ENCODE assay signal across 7 cellular contexts in genomic region chr20:10171864-10172751, GRCh38. TPM values are rescaled to one million over a fixed set of nuclear protein-coding genes. Genes with fewer than 3 reads are reported as not detected.
DNase-seq lines count a peak whose midpoint lies in the region; ATAC-seq and TF ChIP-seq lines count a peak whose summit lies in the region.

No MANE protein-coding gene starts in this region.

- no peaks in the 10 kb centered on the region for H3K36me3 Mint-ChIP-seq in activated naive CD4-positive, alpha-beta T cell treated with anti-CD3 and anti-CD28 coated beads for 36 hours (ENCODE audit: low read depth)

- H3K36me3 ChIP-seq in GM23248 (ENCODE audit: low read depth): no peaks in the 10 kb centered on the region
- no peaks in the 10 kb centered on the region for H3K36me3 ChIP-seq in heart left ventricle
- no peaks in the 10 kb centered on the region for H3K36me3 ChIP-seq in ovary
- no peaks in the 10 kb centered on the region for H3K36me3 ChIP-seq in aorta (ENCODE audit: control insufficient read depth in 1 of 2, insufficient read depth in 2 of 2, low read length in 1 of 2)

- peak overlapping the region; percentile 77 for H3K4me2 ChIP-seq in GM23248 (ENCODE audit: unreplicated experiment)

- peaks cover 34% of the 10 kb centered on the region for H3K27me3 Mint-ChIP-seq in activated naive CD4-positive, alpha-beta T cell treated with anti-CD3 and anti-CD28 coated beads for 36 hours (ENCODE audit: low read depth)

- WGBS in GM23248 (ENCODE audit: low coverage in 1 of 2, low lambda C conversion rate in 2 of 2, missing lambda C conversion rate in 2 of 2), 2 experiments: 4 to 7% methylated on average over 33 to 44 of the region's 47 CpGs
- 4 to 8% (median 5%) methylated on average over 23 to 47 of the region's 47 CpGs for whole genome bisulfite sequencing in heart left ventricle, 4 donors
- whole genome bisulfite sequencing in ovary, 3 donors: 2 to 4% (median 4%) methylated on average over 36 to 47 of the region's 47 CpGs
- 5 to 7% methylated on average over 33 to 47 of the region's 47 CpGs for WGBS in aorta, 2 donors

- H3K27me3 ChIP-seq in GM23248 (replicated peaks; ENCODE audit: insufficient read depth) (peaks cover 9% of the 10 kb centered on the region; the same call in 1 of the 2 replicates), heart left ventricle (peaks cover 0 to 26% (median 6%) of the 10 kb centered on the region in 9 donors), ovary (no peaks in the 10 kb centered on the region), aorta (ENCODE audit: control insufficient read depth in 1 of 2, insufficient read depth in 2 of 2, low read length in 1 of 2) (no peaks in the 10 kb centered on the region)

- H3K79me2 ChIP-seq in GM23248 (ENCODE audit: insufficient read depth): no peaks in the 10 kb centered on the region

- H3K9me2 ChIP-seq in GM23248 (ENCODE audit: insufficient read depth): no peaks in the 10 kb centered on the region

- CTCF ChIA-PET in activated naive CD4-positive, alpha-beta T cell treated with anti-CD3 and anti-CD28 coated beads for 36 hours (lab: Charles Lee): interaction anchor here (0.9 kb wide), 1 partner anchor 55 kb away, joined by 4 read pairs; no protein-coding TSS in a partner anchor

- H3K9me3 ChIP-seq in GM23248 (ENCODE audit: low read depth) (no peaks in the 10 kb centered on the region), heart left ventricle (peaks cover 0 to 7% (median 0%) of the 10 kb centered on the region in 12 donors), ovary (no peaks in the 10 kb centered on the region), aorta (ENCODE audit: control insufficient read depth, low read length) (no peaks in the 10 kb centered on the region)

- intact Hi-C loops in activated naive CD4-positive, alpha-beta T cell treated with anti-CD3 and anti-CD28 coated beads for 36 hours (cut with micrococcal nuclease): loop anchor here (2.0 kb wide), 1 partner anchor 47 kb away; the partner anchor contains the start of gene SNAP25
- intact Hi-C loops in heart left ventricle (cut with DNase I): no loop called here
- intact Hi-C loops in ovary (cut with DNase I): no loop called here
- intact Hi-C loops in aorta (cut with DNase I): loop anchor here in 1 of 2 donors (2.0 to 5.0 kb wide), 2 partner anchors 45 to 195 kb away; no protein-coding TSS in a partner anchor

- peak overlapping the region; percentile 68 for H3K4me3 ChIP-seq in GM23248
- peak overlapping the region; percentile 1 to 48 (median 38) for H3K4me3 ChIP-seq in heart left ventricle
- H3K4me3 ChIP-seq in ovary: peak overlapping the region; percentile 32
- H3K4me3 ChIP-seq in aorta (ENCODE audit: low read length in 2 of 2): peak overlapping the region; percentile 57 to 87

- H4K20me1 ChIP-seq in GM23248 (ENCODE audit: insufficient read depth): no peaks in the 10 kb centered on the region

- H3K9ac ChIP-seq in GM23248: peak overlapping the region; percentile 40; the same call in 1 of the 2 replicates

- TF ChIP-seq POLR2A in heart left ventricle (IDR thresholded peaks at IDR 0.05) (no peak), ovary (IDR thresholded peaks at IDR 0.05) (no peak)

- DNase-seq in GM23248 (peak; percentile 65), NCI-H460 (ENCODE audit: extremely low read depth, low read depth) (peak; percentile 15), heart left ventricle (peak in 3 of 5 donors; percentile 22 to 67 (median 33)), ovary (peak; percentile 25 to 69 (median 33)), aorta (peak; percentile 70 to 87), NCI-H1048 (lab: John Stamatoyannopoulos, UW) (no peak)
- peak; percentile 43 for DNase-seq in activated naive CD4-positive, alpha-beta T cell treated with anti-CD3 and anti-CD28 coated beads for 36 hours

- TF ChIP-seq EP300 in ovary (IDR thresholded peaks at IDR 0.05): no peak

- H3F3A ChIP-seq in GM23248 (ENCODE audit: insufficient read depth): no peaks in the 10 kb centered on the region

- in situ Hi-C loops in GM23248 (cut with MboI): no loop called here

- H2AFZ ChIP-seq in GM23248: peak overlapping the region; percentile 78

- H3K4me1 Mint-ChIP-seq in activated naive CD4-positive, alpha-beta T cell treated with anti-CD3 and anti-CD28 coated beads for 36 hours (ENCODE audit: low read depth): peaks cover 3% of the 10 kb centered on the region

- H3K27ac ChIP-seq in GM23248 (no peak overlapping the region), heart left ventricle (no peak overlapping the region), ovary (no peak overlapping the region), aorta (ENCODE audit: low read depth in 1 of 2, low read length in 2 of 2) (no peak overlapping the region)

- no peaks in the 10 kb centered on the region for H3K9me3 Mint-ChIP-seq in activated naive CD4-positive, alpha-beta T cell treated with anti-CD3 and anti-CD28 coated beads for 36 hours

- ATAC-seq in heart left ventricle (peak in 3 of 4 donors; percentile 26 to 67 (median 61)), aorta (ENCODE audit: low FRiP score) (peak; percentile 79)

- TF ChIP-seq CTCF in heart left ventricle (IDR thresholded peaks at IDR 0.05) (no peak), ovary (IDR thresholded peaks at IDR 0.05) (no peak)

- H3K4me1 ChIP-seq in GM23248 (ENCODE audit: insufficient read depth): no peaks in the 10 kb centered on the region
- H3K4me1 ChIP-seq in heart left ventricle: peaks cover 0 to 13% (median 0%) of the 10 kb centered on the region in 12 donors
- no peaks in the 10 kb centered on the region for H3K4me1 ChIP-seq in ovary (ENCODE audit: insufficient read depth)
- no peaks in the 10 kb centered on the region for H3K4me1 ChIP-seq in aorta (ENCODE audit: control insufficient read depth in 1 of 2, insufficient read depth in 2 of 2, low read length in 2 of 2)

- H3K27ac Mint-ChIP-seq in activated naive CD4-positive, alpha-beta T cell treated with anti-CD3 and anti-CD28 coated beads for 36 hours: no peak overlapping the region

- H3K4me3 Mint-ChIP-seq in activated naive CD4-positive, alpha-beta T cell treated with anti-CD3 and anti-CD28 coated beads for 36 hours: peak overlapping the region; percentile 30

RNA-seq across cellular contexts. Expression of gene SNAP25, which starts 46.5 kb away (rescaled TPM):
- total RNA-seq in GM23248 (2014; rRNA removed; shearing (Covaris generic)): not detected in 2 replicates
- 0.09 TPM in 1 of 2 replicates, not detected in the other for polyA plus RNA-seq in GM23248 (2016; fragmentation: Nextera tagmentation; extraction: Ambion mirVana)
- 0.40 and 0.42 TPM in 2 replicates for total RNA-seq in NCI-H460 (2014; rRNA removed; shearing (Covaris generic))
- 0.82 and 2.6 TPM in 2 replicates for polyA plus RNA-seq in NCI-H460 (2014; cell fraction: nucleus; rRNA removed)
- not detected for total RNA-seq in activated naive CD4-positive, alpha-beta T cell treated with anti-CD3 and anti-CD28 coated beads for 36 hours
- under 1 TPM in 4 of 9 donors, not detected in 5; 0.13 to 0.91 (median 0.70) TPM for total RNA-seq in heart left ventricle
- polyA plus RNA-seq in heart left ventricle: under 1 TPM; 0.10 to 0.15 TPM
- total RNA-seq in ovary: 10 to 100 TPM in 5 of 7 donors, 1 to 10 TPM in 2; 5.1 to 19.8 (median 13.0) TPM
- polyA plus RNA-seq in ovary: 1 to 10 TPM; 6.3 to 6.4 TPM
- 10 to 100 TPM; 10.9 to 15.5 TPM for total RNA-seq in aorta
- 1 to 10 TPM; 2.1 to 3.3 TPM for polyA plus RNA-seq in aorta
